Comparison of ENCODE assay signal across 19 cellular contexts in the genomic region with DNA sequence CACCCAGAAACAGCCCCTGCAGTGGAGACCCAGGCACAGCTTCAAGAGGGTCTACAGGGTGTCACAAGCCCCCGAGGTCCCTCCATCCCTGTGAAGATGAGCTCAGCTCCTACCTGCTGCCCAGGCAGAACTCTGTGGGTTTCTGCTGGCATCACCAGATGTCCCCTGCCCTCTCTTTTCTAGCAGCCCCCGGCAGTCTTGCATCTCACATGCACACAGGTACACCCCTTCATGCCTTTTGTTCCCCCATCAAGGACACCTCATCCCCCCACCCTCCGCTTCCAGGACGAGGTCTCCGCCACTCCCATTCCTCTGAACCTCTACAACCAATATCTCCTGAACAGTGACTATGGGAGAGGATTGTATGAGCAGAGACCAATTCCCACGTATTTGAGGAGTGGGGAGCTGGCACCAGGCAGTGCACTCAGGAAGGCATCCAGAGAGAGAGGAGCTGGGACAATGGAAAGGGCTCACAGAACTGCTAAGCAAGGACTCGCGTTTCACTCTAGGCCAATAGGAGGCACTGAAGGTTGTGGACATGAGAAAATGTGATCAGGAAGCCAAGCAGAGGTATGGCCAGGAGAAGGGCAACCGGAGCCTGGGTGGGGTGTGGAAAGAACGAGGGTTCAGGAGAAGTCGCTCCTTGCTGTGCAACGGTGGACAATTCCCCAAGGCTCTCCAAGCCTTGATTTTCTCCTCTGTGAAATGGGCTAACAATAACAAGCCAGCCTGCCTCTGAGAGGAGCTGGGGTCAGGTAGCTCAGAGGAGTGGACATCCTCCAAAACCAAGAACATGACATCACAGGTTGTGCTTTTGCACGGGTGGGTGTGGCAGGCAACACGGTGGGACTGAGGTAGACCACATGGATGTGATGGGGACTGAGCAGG.
DNase-seq lines count a peak whose midpoint lies in the region; ATAC-seq, FAIRE-seq and TF ChIP-seq lines count a peak whose summit lies in the region.
"Had no signal": no experiment of that assay in that cellular context is flagged by ENCODE, and none has a peak within 500 bp of the region (broad histone marks: within the 10 kb centered on the region; RNA-seq: fewer than 3 reads in every experiment).

No MANE protein-coding gene starts in this region.

- no peaks in the 10 kb centered on the region for H3K79me2 ChIP-seq in K562 (ENCODE audit: control insufficient read depth, insufficient read depth, low read length)

- TF ChIP-seq POLR2A in K562 (conservative IDR thresholded peaks at IDR 0.05), result no peak

- peak overlapping the region in 1 of 2 experiments; percentile 75; a peak in 1 of 4 replicates for H3K9ac ChIP-seq in K562 (ENCODE audit: insufficient read depth in 1 of 2, low read depth in 2 of 2, low read length in 2 of 2)
- no peak overlapping the region for H3K9ac ChIP-seq in neuronal stem cell (ENCODE audit: low read depth, low read length, poor library complexity)

- CTCF ChIA-PET in activated CD4-positive, alpha-beta T cell treated with anti-CD3 and anti-CD28 coated beads for 36 hours (lab: Charles Lee), result interaction anchor here (0.6 kb wide), 1 partner anchor 33 kb away, joined by 4 read pairs; no protein-coding TSS in a partner anchor
- CTCF ChIA-PET in K562 (lab: Yijun Ruan, JAX; ENCODE audit: low intra/inter-chr PET ratio), result no interaction called here

- in situ Hi-C loops in K562 (cut with MboI), result no loop called here

- H2AK5ac ChIP-seq in neuronal stem cell (ENCODE audit: low read depth, low read length), result peak overlapping the region; percentile 60

- H3K4ac ChIP-seq in neuronal stem cell (ENCODE audit: low read length), result no peak overlapping the region

- no TSS peak for BruUV-seq in K562 (replicated peaks; lab: Mats Ljungman, UMichigan)

- H3K79me1 ChIP-seq in neuronal stem cell (ENCODE audit: low read depth, low read length), result no peaks in the 10 kb centered on the region

- H2BK5ac ChIP-seq in neuronal stem cell (ENCODE audit: low read length), result no peak overlapping the region

- H3K4me1 Mint-ChIP-seq in activated CD4-positive, alpha-beta T cell treated with anti-CD3 and anti-CD28 coated beads, Interleukin-2, amount 10 ng/mL, durations not matched to agents 24 days and 14 days, result peaks cover 36% of the 10 kb centered on the region
- H3K4me1 Mint-ChIP-seq in activated CD4-positive, alpha-beta T cell treated with anti-CD3 and anti-CD28 coated beads for 36 hours, result peaks cover 19% of the 10 kb centered on the region
- H3K4me1 Mint-ChIP-seq in effector memory CD8-positive, alpha-beta T cell (ENCODE audit: low read depth in 2 of 2), result peaks cover 22 to 25% of the 10 kb centered on the region in 2 donors

- H3K18ac ChIP-seq in neuronal stem cell (ENCODE audit: low read length), result peak overlapping the region; percentile 21

- no peak overlapping the region for H2BK15ac ChIP-seq in neuronal stem cell (ENCODE audit: low read length)

- TF ChIP-seq RAD21 in K562 (CRISPR knock-in tag; conservative IDR thresholded peaks at IDR 0.05 in 1 of 2, IDR thresholded peaks at IDR 0.05 in 1 of 2), result no peak

- intact Hi-C loops in activated CD4-positive, alpha-beta T cell treated with anti-CD3 and anti-CD28 coated beads, Interleukin-2, amount 10 ng/mL, durations not matched to agents 24 days and 14 days (cut with micrococcal nuclease), result loop anchor here (1.0 kb wide), 1 partner anchor 50 kb away; no protein-coding TSS in a partner anchor
- intact Hi-C loops in activated CD4-positive, alpha-beta T cell treated with anti-CD3 and anti-CD28 coated beads for 36 hours (cut with DNase I, micrococcal nuclease), result no loop called here
- intact Hi-C loops in K562 (cut with micrococcal nuclease), result loop anchor here (2.0 kb wide), 1 partner anchor 118 kb away; no protein-coding TSS in a partner anchor

- H3K23ac ChIP-seq in neuronal stem cell (ENCODE audit: low read depth, low read length, poor library complexity), result no peak overlapping the region

- no peak overlapping the region for H4K91ac ChIP-seq in neuronal stem cell (ENCODE audit: low read depth, low read length, poor library complexity)

- 27% methylated on average over 14 of the region's 14 CpGs for WGBS in K562 (ENCODE audit: insufficient coverage, low coverage, missing lambda C conversion rate)
- WGBS in neuronal stem cell (ENCODE audit: extremely low coverage in 2 of 2, insufficient read length in 2 of 2, insufficient replicate concordance in 1 of 2), 2 donors, result no CpG with 5 or more reads among the region's 14 CpGs

- no peak overlapping the region for H2BK12ac ChIP-seq in neuronal stem cell (ENCODE audit: low read length)

- H3K9me1 ChIP-seq in K562 (ENCODE audit: control insufficient read depth, insufficient read depth, low read length), result no peaks in the 10 kb centered on the region

- no peaks in the 10 kb centered on the region for H3K27me3 Mint-ChIP-seq in activated CD4-positive, alpha-beta T cell treated with anti-CD3 and anti-CD28 coated beads, Interleukin-2, amount 10 ng/mL, durations not matched to agents 24 days and 14 days
- no peaks in the 10 kb centered on the region for H3K27me3 Mint-ChIP-seq in activated CD4-positive, alpha-beta T cell treated with anti-CD3 and anti-CD28 coated beads for 36 hours
- H3K27me3 Mint-ChIP-seq in effector memory CD8-positive, alpha-beta T cell, result no peaks in the 10 kb centered on the region

- H3K4me3 Mint-ChIP-seq in activated CD4-positive, alpha-beta T cell treated with anti-CD3 and anti-CD28 coated beads, Interleukin-2, amount 10 ng/mL, durations not matched to agents 24 days and 14 days, result peak overlapping the region; percentile 34
- H3K4me3 Mint-ChIP-seq in activated CD4-positive, alpha-beta T cell treated with anti-CD3 and anti-CD28 coated beads for 36 hours, result no peak overlapping the region
- H3K4me3 Mint-ChIP-seq in effector memory CD8-positive, alpha-beta T cell, result peak overlapping the region in 1 of 2 donors; percentile 25
- H3K4me3 Mint-ChIP-seq: nephron progenitor cell had no signal

- H4K8ac ChIP-seq in neuronal stem cell (ENCODE audit: low read depth, low read length), result no peak overlapping the region

- no peak for TF ChIP-seq EP300 in K562 (IDR thresholded peaks at IDR 0.05; ENCODE audit: low read length)

- H3K36me3 ChIP-seq in K562 (ENCODE audit: control insufficient read depth, insufficient read depth, low read length) (no peaks in the 10 kb centered on the region), neuronal stem cell (replicated peaks in 1 of 2; ENCODE audit: control insufficient read depth in 2 of 2, insufficient read depth in 2 of 2, low read length in 2 of 2) (no peaks in the 10 kb centered on the region)
- H3K36me3 ChIP-seq: prostate gland had no signal

- DNase-seq in activated CD4-positive, alpha-beta T cell treated with anti-CD3 and anti-CD28 coated beads, Interleukin-2, amount 10 ng/mL, durations not matched to agents 24 days and 14 days, result no peak
- no peak for DNase-seq in activated CD4-positive, alpha-beta T cell treated with anti-CD3 and anti-CD28 coated beads for 36 hours
- DNase-seq in HL-60 (ENCODE audit: low read depth in 1 of 2, low spot score in 1 of 2) (no peak), K562 (ENCODE audit: extremely low read depth in 1 of 4, low spot score in 3 of 4) (no peak), neuronal stem cell (ENCODE audit: low spot score) (no peak), SKM-1 treated with dmso at 0.1 percent for 144 hours (lab: John Stamatoyannopoulos, UW; ENCODE audit: unreplicated experiment) (no peak), CD1c-positive myeloid dendritic cell (ENCODE audit: extremely low spot score) (no peak)
- DNase-seq in effector memory CD8-positive, alpha-beta T cell, result no peak
- DNase-seq: dermis blood vessel endothelial cell, left cardiac atrium, NCI-H187, NCI-H446 treated with DMSO at 0.1 percent for 48 hours, nephron progenitor cell had no signal

- H3K27ac Mint-ChIP-seq in activated CD4-positive, alpha-beta T cell treated with anti-CD3 and anti-CD28 coated beads, Interleukin-2, amount 10 ng/mL, durations not matched to agents 24 days and 14 days, result peak overlapping the region; percentile 70
- H3K27ac Mint-ChIP-seq in activated CD4-positive, alpha-beta T cell treated with anti-CD3 and anti-CD28 coated beads for 36 hours, result no peak overlapping the region
- H3K27ac Mint-ChIP-seq in effector memory CD8-positive, alpha-beta T cell, result peak overlapping the region in 1 of 2 donors; percentile 81

- no peak overlapping the region for H3K4me3 ChIP-seq in HL-60 (replicated peaks; ENCODE audit: insufficient read depth, low read length)
- no peak overlapping the region for H3K4me3 ChIP-seq in K562
- H3K4me3 ChIP-seq in neuronal stem cell (ENCODE audit: low read length in 2 of 2), result no peak overlapping the region
- H3K4me3 ChIP-seq: A549, prostate gland, smooth muscle cell had no signal

- no peaks in the 10 kb centered on the region for H3K27me3 ChIP-seq in HL-60 (ENCODE audit: insufficient read depth, poor library complexity, severe bottlenecking)
- peaks cover 0 to 7% of the 10 kb centered on the region in 2 experiments; a peak in 3 of 5 replicates for H3K27me3 ChIP-seq in K562 (ENCODE audit: control insufficient read depth in 2 of 2, insufficient read depth in 2 of 2, low read length in 2 of 2)
- H3K27me3 ChIP-seq in neuronal stem cell (ENCODE audit: control insufficient read depth in 3 of 3, insufficient read depth in 3 of 3, low read depth in 1 of 3, low read length in 3 of 3), result no peaks in the 10 kb centered on the region

- peaks cover 4% of the 10 kb centered on the region for H3K36me3 Mint-ChIP-seq in activated CD4-positive, alpha-beta T cell treated with anti-CD3 and anti-CD28 coated beads, Interleukin-2, amount 10 ng/mL, durations not matched to agents 24 days and 14 days (ENCODE audit: low read depth)
- H3K36me3 Mint-ChIP-seq in activated CD4-positive, alpha-beta T cell treated with anti-CD3 and anti-CD28 coated beads for 36 hours (ENCODE audit: low read depth), result no peaks in the 10 kb centered on the region
- H3K36me3 Mint-ChIP-seq in effector memory CD8-positive, alpha-beta T cell (ENCODE audit: insufficient read depth), result no peaks in the 10 kb centered on the region

- peak overlapping the region; percentile 21 for H3K14ac ChIP-seq in neuronal stem cell (ENCODE audit: low read length)

- H3K27ac ChIP-seq in HL-60 (replicated peaks) (peak overlapping the region; percentile 51), K562 (ENCODE audit: extremely low read depth, low read depth, low read length) (no peak overlapping the region; the same call in 2 of the 3 replicates), neuronal stem cell (replicated peaks; ENCODE audit: low read length) (no peak overlapping the region)
- H3K27ac ChIP-seq: A549, C4-2B, epithelial cell of prostate, prostate gland had no signal

- H2AFZ ChIP-seq in K562 (ENCODE audit: low read depth, low read length) (0 out of 2 replicates have a peak overlapping the region, but pooled peaks have one; percentile 25), neuronal stem cell (ENCODE audit: low read length) (no peak overlapping the region)

- no peak for ATAC-seq in activated CD4-positive, alpha-beta T cell treated with anti-CD3 and anti-CD28 coated beads for 36 hours
- no peak for ATAC-seq in K562
- no peak for ATAC-seq in effector memory CD8-positive, alpha-beta T cell (replicated peaks)

- FAIRE-seq in K562 (lab: Jason Lieb, UNC), result no peak
- FAIRE-seq: A549, frontal cortex had no signal

- peaks cover 3% of the 10 kb centered on the region; the same call in 1 of the 2 replicates for H3K9me3 ChIP-seq in K562 (replicated peaks; ENCODE audit: control insufficient read depth, insufficient read depth, low read depth, low read length)
- H3K9me3 ChIP-seq in neuronal stem cell (replicated peaks in 1 of 2; ENCODE audit: control insufficient read depth in 2 of 2, insufficient read depth in 1 of 2, low read depth in 1 of 2, low read length in 2 of 2), result peaks cover 1 to 3% of the 10 kb centered on the region in 2 donors
- H3K9me3 ChIP-seq: prostate gland had no signal

- H3K4me2 ChIP-seq in K562 (ENCODE audit: insufficient read depth, low read length), result peak overlapping the region; percentile 72; the same call in 1 of the 2 replicates
- no peak overlapping the region for H3K4me2 ChIP-seq in neuronal stem cell (ENCODE audit: insufficient read depth, low read length, poor library complexity, severe bottlenecking)
- H3K4me2 ChIP-seq: A549, smooth muscle cell had no signal

- H2BK120ac ChIP-seq in neuronal stem cell (ENCODE audit: low read depth, low read length), result no peak overlapping the region

- H3K9me3 Mint-ChIP-seq in activated CD4-positive, alpha-beta T cell treated with anti-CD3 and anti-CD28 coated beads, Interleukin-2, amount 10 ng/mL, durations not matched to agents 24 days and 14 days, result peaks cover 2% of the 10 kb centered on the region
- peaks cover 3% of the 10 kb centered on the region for H3K9me3 Mint-ChIP-seq in activated CD4-positive, alpha-beta T cell treated with anti-CD3 and anti-CD28 coated beads for 36 hours (ENCODE audit: low read depth)
- H3K9me3 Mint-ChIP-seq in effector memory CD8-positive, alpha-beta T cell, result no peaks in the 10 kb centered on the region

- POLR2A ChIA-PET in activated CD4-positive, alpha-beta T cell treated with anti-CD3 and anti-CD28 coated beads for 36 hours (lab: Charles Lee), result no interaction called here
- POLR2A ChIA-PET in K562 (lab: Yijun Ruan, JAX), result interaction anchor here (0.9 kb wide), 1 partner anchor 40 kb away, joined by 3 read pairs; no protein-coding TSS in a partner anchor

- peaks cover 17 to 32% of the 10 kb centered on the region in 2 experiments; a peak in 4 of 5 replicates for H3K4me1 ChIP-seq in K562 (replicated peaks in 1 of 2; ENCODE audit: control insufficient read depth in 2 of 2, insufficient read depth in 2 of 2, low read length in 2 of 2)
- peaks cover 3 to 5% of the 10 kb centered on the region in 2 donors for H3K4me1 ChIP-seq in neuronal stem cell (ENCODE audit: control insufficient read depth in 2 of 2, insufficient read depth in 1 of 2, low read depth in 1 of 2, low read length in 2 of 2)
- H3K4me1 ChIP-seq: A549, prostate gland had no signal

- TF ChIP-seq CTCF in HL-60 (IDR thresholded peaks at IDR 0.05; ENCODE audit: insufficient read depth, low read length), result no peak
- no peak for TF ChIP-seq CTCF in K562 (IDR thresholded peaks at IDR 0.05 in 2 of 3, conservative IDR thresholded peaks at IDR 0.05 in 1 of 3; ENCODE audit: insufficient read depth in 2 of 3, low read depth in 1 of 3, low read length in 3 of 3)

- peaks cover 3% of the 10 kb centered on the region; the same call in 1 of the 2 replicates for H4K20me1 ChIP-seq in K562 (replicated peaks; ENCODE audit: control insufficient read depth, insufficient read depth, low read length)

Comparison
In these comparisons a context has a peak if more than half of its experiments do, and no peak if none do; other contexts are left out.
1. intact Hi-C loops: an anchor here in activated CD4-positive, alpha-beta T cell treated with anti-CD3 and anti-CD28 coated beads, Interleukin-2, amount 10 ng/mL, durations not matched to agents 24 days and 14 days (1.0 kb wide) and K562 (2.0 kb wide); none called in activated CD4-positive, alpha-beta T cell treated with anti-CD3 and anti-CD28 coated beads for 36 hours.